In the genomic region with DNA sequence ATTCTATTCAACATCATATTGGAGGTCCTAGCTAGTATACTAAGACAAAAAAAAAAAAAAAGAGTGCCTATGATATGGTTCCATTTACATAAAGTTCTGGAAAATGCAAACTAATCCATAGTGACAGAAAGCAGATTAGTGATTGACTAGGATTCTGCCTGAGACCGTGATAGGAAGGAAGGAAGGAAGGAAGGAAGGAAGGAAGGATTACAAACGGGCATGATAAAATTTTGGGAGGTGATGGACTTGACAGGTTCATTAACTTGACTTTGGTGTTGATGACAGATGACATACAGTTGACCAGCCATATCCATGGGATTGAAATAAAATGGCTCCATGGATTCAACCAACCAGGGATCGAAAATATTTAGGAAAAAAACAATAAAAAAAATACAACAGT, we compare ENCODE assay signal across 28 cellular contexts.
"Had no signal": no experiment of that assay in that cellular context is flagged by ENCODE, and none has a peak within 500 bp of the region (broad histone marks: within the 10 kb centered on the region; RNA-seq: fewer than 3 reads in every experiment).

No MANE protein-coding gene starts in this region.

- H3K27ac ChIP-seq: epithelial cell of prostate, gastroesophageal sphincter, heart right ventricle, lower lobe of right lung, psoas muscle, sigmoid colon, stomach, thoracic aorta, tibial nerve, upper lobe of right lung, uterus had no signal

- H3K36me3 ChIP-seq: gastroesophageal sphincter, heart right ventricle, lower lobe of right lung, sigmoid colon, stomach, thoracic aorta, tibial nerve, upper lobe of right lung, uterus had no signal

- FAIRE-seq: islet of Langerhans had no signal

- H3K9me3 ChIP-seq: gastroesophageal sphincter, heart right ventricle, lower lobe of right lung, psoas muscle, sigmoid colon, stomach, thoracic aorta, tibial nerve, upper lobe of right lung, uterus had no signal

- H3K4me3 ChIP-seq: gastroesophageal sphincter, heart right ventricle, lower lobe of right lung, psoas muscle, sigmoid colon, stomach, thoracic aorta, tibial nerve, upper lobe of right lung, uterus had no signal

- DNase-seq: cortex of kidney; effector CD4-positive, alpha-beta T cell; foreskin fibroblast; heart right ventricle; hippocampal formation; kidney glomerular epithelial cell; left ventricle myocardium superior; lower lobe of right lung; naive thymus-derived CD8-positive, alpha-beta T cell; nephron progenitor cell; nucleus accumbens; posterior cingulate gyrus; psoas muscle; right cardiac atrium; sigmoid colon; stimulated activated CD4-positive, alpha-beta T cell treated with anti-CD3 and anti-CD28 coated beads, Interleukin-2, amount 100 ng/mL, for 24 hours; stimulated activated CD4-positive, alpha-beta T cell treated with anti-CD3 and anti-CD28 coated beads, Interleukin-4, amount 100 ng/mL, for 24 hours; stimulated activated naive CD4-positive, alpha-beta T cell treated with Interleukin-2 at 50 U/mL for 16 hours; stomach; upper lobe of right lung; uterus had no signal

- ATAC-seq: esophagus mucosa; gastroesophageal sphincter; heart right ventricle; left ventricle myocardium superior; lower lobe of right lung; naive thymus-derived CD8-positive, alpha-beta T cell; psoas muscle; right cardiac atrium; stimulated activated effector memory CD8-positive, alpha-beta T cell treated with anti-CD3 and anti-CD28 coated beads, Interleukin-12 subunit alpha, Interleukin-12 subunit beta, amount 100 ng/mL, for 72 hours; upper lobe of right lung had no signal

- H3K4me1 ChIP-seq: gastroesophageal sphincter, heart right ventricle, lower lobe of right lung, psoas muscle, sigmoid colon, stomach, tibial nerve, upper lobe of right lung, uterus had no signal

- H3K27me3 ChIP-seq: gastroesophageal sphincter, heart right ventricle, sigmoid colon, stomach, tibial nerve, upper lobe of right lung, uterus had no signal
